11 cellular contexts compared by ENCODE assay signal in the genomic region with DNA sequence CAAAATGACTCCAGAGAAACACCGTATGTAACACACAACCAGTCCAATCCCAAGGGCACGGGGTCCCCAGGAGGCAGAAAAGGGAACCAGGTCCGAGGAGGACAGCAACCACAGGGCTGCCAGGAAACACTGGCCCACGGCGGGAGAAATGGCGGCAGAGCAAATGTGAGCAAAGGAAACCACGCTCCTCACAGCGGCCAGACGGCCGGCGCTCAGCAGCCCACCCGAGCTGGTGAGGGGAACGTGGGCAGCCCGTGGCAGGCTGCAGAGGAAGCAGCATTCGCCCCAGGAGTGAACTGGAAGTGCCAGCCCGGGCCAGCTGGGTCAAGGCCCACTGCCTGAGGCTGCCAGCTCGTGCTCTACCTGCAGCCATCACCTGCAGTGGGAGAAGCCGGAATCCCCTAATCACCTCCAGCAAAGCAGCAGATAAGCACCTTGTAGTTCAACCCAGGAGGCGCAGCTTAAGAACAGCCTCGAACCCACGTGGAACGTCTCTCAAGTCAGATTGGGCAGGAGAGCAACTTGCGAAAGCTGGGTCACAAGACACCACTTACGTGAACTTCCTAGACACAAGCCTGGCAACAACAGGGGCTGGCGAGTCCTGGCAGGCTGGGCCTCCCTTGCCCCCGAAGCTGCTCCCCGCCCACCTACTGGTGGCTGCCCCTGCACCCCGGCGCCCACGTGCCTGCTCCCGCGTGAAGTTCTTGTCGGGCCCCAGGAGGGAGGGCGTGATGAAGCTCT. TPM values are rescaled to one million over a fixed set of nuclear protein-coding genes. Genes with fewer than 3 reads are reported as not detected.
DNase-seq lines count a peak whose midpoint lies in the region; TF ChIP-seq lines count a peak whose summit lies in the region.
"Had no signal": no experiment of that assay in that cellular context is flagged by ENCODE, and none has a peak within 500 bp of the region (broad histone marks: within the 10 kb centered on the region; RNA-seq: fewer than 3 reads in every experiment).

No MANE protein-coding gene starts in this region.

- TF ChIP-seq CTCF in CD14-positive monocyte (IDR thresholded peaks at IDR 0.05) (no peak), neutrophil (IDR thresholded peaks at IDR 0.05) (peak; percentile 31)

- DNase-seq in CD14-positive monocyte (ENCODE audit: low spot score) (peak; percentile 86), NOMO-1 (lab: John Stamatoyannopoulos, UW; ENCODE audit: unreplicated experiment in 2 of 2) (peak; percentile 35 to 44), globus pallidus (ENCODE audit: low spot score) (peak; percentile 63), SHP77 (lab: John Stamatoyannopoulos, UW) (no peak), hepatic stellate cell (ENCODE audit: low spot score) (no peak), GM19238 (ENCODE audit: insufficient read length, low spot score) (no peak)
- no peak for DNase-seq in NK-92 treated with Interleukin-12 subunit alpha and Interleukin-12 subunit beta, amount 100 ng/mL, for 24 hours (lab: John Stamatoyannopoulos, UW)
- DNase-seq: activated naive CD4-positive, alpha-beta T cell treated with anti-CD3 and anti-CD28 coated beads, Interleukin-2, amount 10 ng/mL, durations not matched to agents 7 days and 5 days; NCI-H2081 treated with DMSO at 0.1 percent for 48 hours; OCI-M1 had no signal

- peak overlapping the region; percentile 98 for H3K27ac ChIP-seq in neutrophil

- H3K27ac Mint-ChIP-seq in CD14-positive monocyte: peak overlapping the region; percentile 93 to 96 (median 95)

- H3K9me3 ChIP-seq in neutrophil: no peaks in the 10 kb centered on the region

- H3K9me3 Mint-ChIP-seq in CD14-positive monocyte: peaks cover 0 to 6% (median 0%) of the 10 kb centered on the region in 7 donors
- H3K9me3 Mint-ChIP-seq: activated naive CD4-positive, alpha-beta T cell treated with anti-CD3 and anti-CD28 coated beads, Interleukin-2, amount 10 ng/mL, durations not matched to agents 7 days and 5 days had no signal

- intact Hi-C loops in CD14-positive monocyte (cut with micrococcal nuclease): no loop called here

- H3K4me3 ChIP-seq in neutrophil (ENCODE audit: low read depth in 1 of 2, low read length in 1 of 2): peak overlapping the region; percentile 68 to 70

- H3K27me3 Mint-ChIP-seq in CD14-positive monocyte (ENCODE audit: low read depth in 3 of 3): peaks cover 0 to 4% (median 0%) of the 10 kb centered on the region in 3 donors
- H3K27me3 Mint-ChIP-seq: activated naive CD4-positive, alpha-beta T cell treated with anti-CD3 and anti-CD28 coated beads, Interleukin-2, amount 10 ng/mL, durations not matched to agents 7 days and 5 days had no signal

- peak overlapping the region; percentile 63 to 88 for H3K4me3 Mint-ChIP-seq in CD14-positive monocyte
- H3K4me3 Mint-ChIP-seq: activated naive CD4-positive, alpha-beta T cell treated with anti-CD3 and anti-CD28 coated beads, Interleukin-2, amount 10 ng/mL, durations not matched to agents 7 days and 5 days had no signal

- peaks cover 25 to 50% of the 10 kb centered on the region in 2 donors for H3K36me3 Mint-ChIP-seq in CD14-positive monocyte

- H3K4me1 ChIP-seq in neutrophil (ENCODE audit: control insufficient read depth in 1 of 2, insufficient read depth in 1 of 2, low read depth in 1 of 2, low read length in 1 of 2): peaks cover 84 to 91% of the 10 kb centered on the region in 2 experiments

- no peaks in the 10 kb centered on the region for H3K27me3 ChIP-seq in neutrophil

- peaks cover 84% of the 10 kb centered on the region for H3K36me3 ChIP-seq in neutrophil

- H3K4me1 Mint-ChIP-seq in CD14-positive monocyte: peaks cover 69% of the 10 kb centered on the region

RNA-seq across cellular contexts. Expression of a gene that starts 6.7 kb away (rescaled TPM):
- polyA plus RNA-seq in CD14-positive monocyte: 10 to 100 TPM; 39.9 to 53.0 TPM

Comparison
In these comparisons a context has a peak if more than half of its experiments do, and no peak if none do; other contexts are left out.
1. DNase-seq: peak in CD14-positive monocyte (single experiment), NOMO-1 (2 of 2) and globus pallidus (single experiment); none in SHP77 (0 of 2), NK-92 treated with Interleukin-12 subunit alpha and Interleukin-12 subunit beta, amount 100 ng/mL, for 24 hours (single experiment), hepatic stellate cell (single experiment) and GM19238 (single experiment).